ENCODE assay signal across 28 cellular contexts in the genomic region with DNA sequence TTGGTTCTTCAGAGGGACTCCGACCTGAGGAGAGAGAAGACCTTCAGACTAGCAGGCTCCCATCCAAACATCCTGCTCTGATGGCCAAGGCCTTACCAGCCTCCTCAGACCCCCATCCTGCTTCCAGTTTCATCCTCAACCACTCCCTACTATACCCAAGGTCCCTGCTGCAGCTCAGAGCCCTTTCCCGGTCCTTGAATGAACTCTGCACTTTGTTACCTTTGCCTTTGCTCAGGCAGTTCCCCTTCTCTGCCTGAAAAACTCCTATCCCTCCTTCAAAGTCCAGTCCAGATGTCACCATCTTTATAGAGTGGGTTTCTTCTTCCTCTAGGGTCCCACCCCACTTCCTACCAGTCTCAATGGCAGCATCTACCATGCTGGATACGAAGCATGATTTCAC. TPM values are rescaled to one million over a fixed set of nuclear protein-coding genes. Genes with fewer than 3 reads are reported as not detected.
"Had no signal": no experiment of that assay in that cellular context is flagged by ENCODE, and none has a peak within 500 bp of the region (broad histone marks: within the 10 kb centered on the region; RNA-seq: fewer than 3 reads in every experiment).

No MANE protein-coding gene starts in this region.

- H3K4me1 Mint-ChIP-seq: natural killer cell; neural progenitor cell; stimulated activated effector memory CD8-positive, alpha-beta T cell treated with anti-CD3 and anti-CD28 coated beads, Interleukin-12 subunit alpha, Interleukin-12 subunit beta, amount 100 ng/mL, for 72 hours had no signal

- H3K4me2 ChIP-seq: neural progenitor cell had no signal

- H3K9me3 ChIP-seq: esophagus muscularis mucosa, gastroesophageal sphincter, heart right ventricle, left ventricle myocardium inferior, lower lobe of right lung, testis, tibial artery, upper lobe of right lung, uterus had no signal

- H2AFZ ChIP-seq: neural progenitor cell, parathyroid adenoma had no signal

- H3K27ac ChIP-seq: dorsolateral prefrontal cortex, epithelial cell of prostate, esophagus muscularis mucosa, foreskin keratinocyte, gastroesophageal sphincter, left ventricle myocardium inferior, lower lobe of right lung, neural progenitor cell, parathyroid adenoma, testis, tibial artery, upper lobe of right lung, uterus had no signal

- H3K27me3 ChIP-seq: dorsolateral prefrontal cortex, esophagus muscularis mucosa, foreskin keratinocyte, heart right ventricle, neural progenitor cell, testis, upper lobe of right lung, uterus had no signal

- H3K9ac ChIP-seq: neural progenitor cell, parathyroid adenoma had no signal

- ATAC-seq: foreskin keratinocyte; gastroesophageal sphincter; left colon; lower lobe of right lung; natural killer cell; sciatic nerve; stimulated activated effector memory CD8-positive, alpha-beta T cell treated with anti-CD3 and anti-CD28 coated beads, Interleukin-12 subunit alpha, Interleukin-12 subunit beta, amount 100 ng/mL, for 72 hours; stimulated activated naive CD8-positive, alpha-beta T cell treated with anti-CD3 and anti-CD28 coated beads, Interleukin-15, Interleukin-2, amounts not matched to agents 100 U/mL and 50 U/mL, for 24 hours; upper lobe of right lung had no signal

- H3K36me3 Mint-ChIP-seq: natural killer cell; neural progenitor cell; stimulated activated effector memory CD8-positive, alpha-beta T cell treated with anti-CD3 and anti-CD28 coated beads, Interleukin-12 subunit alpha, Interleukin-12 subunit beta, amount 100 ng/mL, for 72 hours had no signal

- H3K9me3 Mint-ChIP-seq: natural killer cell; neural progenitor cell; stimulated activated effector memory CD8-positive, alpha-beta T cell treated with anti-CD3 and anti-CD28 coated beads, Interleukin-12 subunit alpha, Interleukin-12 subunit beta, amount 100 ng/mL, for 72 hours had no signal

- H3K27ac Mint-ChIP-seq: natural killer cell; neural progenitor cell; progenitor cell of endocrine pancreas; stimulated activated effector memory CD8-positive, alpha-beta T cell treated with anti-CD3 and anti-CD28 coated beads, Interleukin-12 subunit alpha, Interleukin-12 subunit beta, amount 100 ng/mL, for 72 hours had no signal

- H3K4me3 Mint-ChIP-seq: natural killer cell; neural progenitor cell; stimulated activated effector memory CD8-positive, alpha-beta T cell treated with anti-CD3 and anti-CD28 coated beads, Interleukin-12 subunit alpha, Interleukin-12 subunit beta, amount 100 ng/mL, for 72 hours had no signal

- H3K4me3 ChIP-seq: dorsolateral prefrontal cortex, esophagus muscularis mucosa, gastroesophageal sphincter, heart right ventricle, left ventricle myocardium inferior, lower lobe of right lung, neural progenitor cell, testis, tibial artery, upper lobe of right lung, uterus had no signal

- H3K79me2 ChIP-seq: parathyroid adenoma had no signal

- H3K4me1 ChIP-seq: testis, tibial artery, uterus had no signal

- DNase-seq: dorsolateral prefrontal cortex; effector CD4-positive, alpha-beta T cell; foreskin keratinocyte; glutamatergic neuron; heart right ventricle; hippocampal formation; kidney glomerular epithelial cell; left ventricle myocardium inferior; lower lobe of right lung; natural killer cell; stimulated activated CD4-positive, alpha-beta T cell treated with anti-CD3 and anti-CD28 coated beads, Interleukin-2, amount 100 ng/mL, for 24 hours; stimulated activated CD4-positive, alpha-beta T cell treated with anti-CD3 and anti-CD28 coated beads, Interleukin-4, amount 100 ng/mL, for 24 hours; stimulated activated naive CD8-positive, alpha-beta T cell treated with anti-CD3 and anti-CD28 coated beads, Interleukin-15, Interleukin-2, amounts not matched to agents 100 U/mL and 50 U/mL, for 24 hours; substantia nigra; testis; upper lobe of right lung had no signal

- H3K27me3 Mint-ChIP-seq: progenitor cell of endocrine pancreas had no signal

- H3K36me3 ChIP-seq: esophagus muscularis mucosa, gastroesophageal sphincter, heart right ventricle, left ventricle myocardium inferior, lower lobe of right lung, neural progenitor cell, tibial artery, upper lobe of right lung, uterus had no signal

RNA-seq across cellular contexts. Expression of a gene that starts 13.1 kb away (rescaled TPM):
- total RNA-seq: left ventricle myocardium inferior had no signal
- polyA plus RNA-seq: fibroblast of lung had no signal
